In the genomic region with DNA sequence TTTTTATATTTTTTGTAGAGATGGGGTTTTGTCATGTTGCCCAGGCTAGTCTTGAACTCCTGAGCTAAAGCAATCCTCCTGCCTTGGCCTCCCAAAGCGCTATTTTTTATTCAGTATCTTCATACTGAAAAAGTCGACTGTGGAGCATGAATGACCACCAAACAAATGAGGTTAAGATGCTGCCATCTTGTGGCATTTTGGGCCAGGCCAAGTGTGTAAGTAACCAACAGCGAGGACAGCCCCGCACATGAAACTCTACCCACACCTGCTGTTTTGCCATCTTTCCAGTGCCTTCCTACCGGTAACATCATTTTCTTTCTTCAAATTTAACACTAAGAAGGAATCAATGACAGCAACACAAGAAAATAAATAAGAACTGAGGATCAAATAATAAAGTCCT, we compare ENCODE assay signal across 10 cellular contexts. TPM values are rescaled to one million over a fixed set of nuclear protein-coding genes. Genes with fewer than 3 reads are reported as not detected.
DNase-seq lines count a peak whose midpoint lies in the region; ATAC-seq and TF ChIP-seq lines count a peak whose summit lies in the region.
"Had no signal": no experiment of that assay in that cellular context is flagged by ENCODE, and none has a peak within 500 bp of the region (broad histone marks: within the 10 kb centered on the region; RNA-seq: fewer than 3 reads in every experiment).

No MANE protein-coding gene starts in this region.

- TF ChIP-seq CTCF in progenitor cell of endocrine pancreas (IDR thresholded peaks at IDR 0.05; ENCODE audit: unreplicated experiment): peak; percentile 18

- H3K4me1 Mint-ChIP-seq in progenitor cell of endocrine pancreas (ENCODE audit: low read depth): peaks cover 4% of the 10 kb centered on the region

- DNase-seq in NCI-H748 (lab: John Stamatoyannopoulos, UW; ENCODE audit: unreplicated experiment): peak; percentile 32
- no peak for DNase-seq in NCI-H748 treated with DMSO at 0.1 percent for 48 hours (lab: John Stamatoyannopoulos, UW)
- peak; percentile 8 for DNase-seq in NCI-H146 treated with DMSO at 0.1 percent for 48 hours (lab: John Stamatoyannopoulos, UW; ENCODE audit: unreplicated experiment)
- peak; percentile 62 for DNase-seq in cerebellar cortex (ENCODE audit: low spot score)
- no peak for DNase-seq in progenitor cell of endocrine pancreas (ENCODE audit: low spot score, unreplicated experiment)
- DNase-seq: amniotic stem cell, left lung had no signal

- H3K9me3 Mint-ChIP-seq in progenitor cell of endocrine pancreas (ENCODE audit: low read depth): peaks cover 6% of the 10 kb centered on the region

- no peak overlapping the region for H3K4me3 Mint-ChIP-seq in progenitor cell of endocrine pancreas (ENCODE audit: low read depth)

- H3K36me3 Mint-ChIP-seq in progenitor cell of endocrine pancreas (ENCODE audit: insufficient read depth): no peaks in the 10 kb centered on the region

- ATAC-seq in GM18861 (IDR thresholded peaks at IDR 0.05; ENCODE audit: unreplicated experiment): no peak
- no peak for ATAC-seq in HG02759 (IDR thresholded peaks at IDR 0.05; ENCODE audit: unreplicated experiment)
- ATAC-seq in GM21526 (IDR thresholded peaks at IDR 0.05; ENCODE audit: low FRiP score, unreplicated experiment): no peak
- ATAC-seq: left lung had no signal

- no peak overlapping the region for H3K27ac Mint-ChIP-seq in progenitor cell of endocrine pancreas

- H3K27me3 Mint-ChIP-seq in progenitor cell of endocrine pancreas: no peaks in the 10 kb centered on the region

RNA-seq across cellular contexts. Expression of a gene that starts 32.2 kb away (rescaled TPM):
- 2.2 and 2.3 TPM in 2 replicates for total RNA-seq in progenitor cell of endocrine pancreas

Comparison
In these comparisons a context has a peak if more than half of its experiments do, and no peak if none do; other contexts are left out.
1. DNase-seq: peak in NCI-H748 (single experiment), NCI-H146 treated with DMSO at 0.1 percent for 48 hours (single experiment) and cerebellar cortex (single experiment); none in NCI-H748 treated with DMSO at 0.1 percent for 48 hours (single experiment) and progenitor cell of endocrine pancreas (single experiment).